In the genomic region with DNA sequence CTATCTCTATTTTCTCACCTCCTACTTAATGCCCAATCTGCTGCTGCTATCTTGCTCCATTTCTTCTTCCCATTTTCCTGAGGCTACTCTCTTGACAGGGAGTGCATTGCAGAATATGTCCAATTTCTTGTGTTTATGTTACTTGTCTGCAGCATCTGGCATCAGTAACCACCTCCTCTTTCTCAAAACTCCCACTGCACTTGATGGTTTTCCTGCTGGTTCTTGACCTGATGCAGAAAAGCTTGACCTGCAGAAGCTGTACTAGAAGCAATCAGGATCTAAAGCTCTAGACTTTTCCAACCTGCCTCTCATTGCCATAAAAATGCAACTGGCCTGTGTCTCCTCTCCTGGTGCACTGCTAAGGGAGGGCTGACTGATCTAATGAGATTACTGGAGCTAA, we compare ENCODE assay signal across 25 cellular contexts.
"Had no signal": no experiment of that assay in that cellular context is flagged by ENCODE, and none has a peak within 500 bp of the region (broad histone marks: within the 10 kb centered on the region; RNA-seq: fewer than 3 reads in every experiment).

No MANE protein-coding gene starts in this region.

- H3K9me3 ChIP-seq: esophagus squamous epithelium, gastroesophageal sphincter, prostate gland, right atrium auricular region, stomach, thyroid gland had no signal

- H3K27me3 ChIP-seq: foreskin keratinocyte, gastroesophageal sphincter, right atrium auricular region, stomach, thyroid gland had no signal

- DNase-seq: dermis blood vessel endothelial cell; effector memory CD4-positive, alpha-beta T cell; esophagus squamous epithelium; foreskin keratinocyte; glutamatergic neuron; hypothalamus; immature natural killer cell; midbrain; naive thymus-derived CD8-positive, alpha-beta T cell; nephron progenitor cell; nucleus accumbens; stimulated activated CD4-positive, alpha-beta T cell treated with anti-CD3 and anti-CD28 coated beads, Interleukin-2, amount 100 ng/mL, for 24 hours; stimulated activated CD4-positive, alpha-beta T cell treated with anti-CD3 and anti-CD28 coated beads, Interleukin-4, amount 100 ng/mL, for 24 hours; stimulated activated naive CD4-positive, alpha-beta T cell treated with Interleukin-2 at 50 U/mL for 16 hours; stomach; thyroid gland had no signal

- H3K36me3 ChIP-seq: esophagus squamous epithelium, gastroesophageal sphincter, prostate gland, right atrium auricular region, stomach, thyroid gland had no signal

- H3K27ac ChIP-seq: coronary artery, esophagus squamous epithelium, foreskin keratinocyte, gastroesophageal sphincter, prostate gland, right atrium auricular region, thyroid gland had no signal

- H3K4me3 ChIP-seq: coronary artery, esophagus squamous epithelium, gastroesophageal sphincter, lung, prostate gland, right atrium auricular region, stomach, thyroid gland had no signal

- FAIRE-seq: endothelial cell of umbilical vein, keratinocyte had no signal

- H3K4me1 ChIP-seq: foreskin keratinocyte, prostate gland had no signal

- ATAC-seq: foreskin keratinocyte; gastroesophageal sphincter; naive thymus-derived CD8-positive, alpha-beta T cell; sciatic nerve; stimulated activated effector memory CD8-positive, alpha-beta T cell treated with anti-CD3 and anti-CD28 coated beads, Interleukin-12 subunit alpha, Interleukin-12 subunit beta, amount 100 ng/mL, for 72 hours had no signal
